ENCODE assay signal across 9 cellular contexts in the genomic region with DNA sequence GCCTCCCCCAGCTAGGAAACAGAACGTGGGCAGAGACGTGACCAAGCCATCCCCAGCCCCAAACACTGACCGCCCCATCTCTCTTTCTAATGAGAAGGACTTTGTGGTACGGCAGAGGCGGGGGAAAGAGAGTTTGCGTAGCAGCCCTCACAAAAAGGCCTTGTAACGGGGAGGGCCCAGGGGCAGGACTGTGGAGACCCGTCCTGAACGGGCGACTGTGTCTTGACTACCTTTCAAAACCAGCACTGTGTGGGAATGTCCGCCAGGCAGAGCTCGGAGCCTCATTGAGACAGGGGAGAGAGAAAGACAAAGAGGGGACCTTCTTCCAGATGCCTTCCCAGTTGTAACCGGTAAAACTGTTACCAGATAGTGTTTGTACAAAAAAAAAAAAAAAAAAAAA. TPM values are rescaled to one million over a fixed set of nuclear protein-coding genes. Genes with fewer than 3 reads are reported as not detected.
A peak's percentile ranks its signal among the peaks of the same experiment; 100 is the strongest.
DNase-seq lines count a peak whose midpoint lies in the region; ATAC-seq, FAIRE-seq and TF ChIP-seq lines count a peak whose summit lies in the region.
"Had no signal": no experiment of that assay in that cellular context is flagged by ENCODE, and none has a peak within 500 bp of the region (broad histone marks: within the 10 kb centered on the region; RNA-seq: fewer than 3 reads in every experiment).

No MANE protein-coding gene starts in this region.

- H2AFZ ChIP-seq in mammary epithelial cell (ENCODE audit: low read depth, low read length) = peak overlapping the region; percentile 65

- H3K36me3 ChIP-seq in HUES6 (ENCODE audit: control insufficient read depth, insufficient read depth, low read length) (0 out of 2 replicates have a peak, but pooled peaks cover 8% of the 10 kb centered on the region), mammary epithelial cell (ENCODE audit: insufficient read depth, low read length) (peaks cover 19% of the 10 kb centered on the region)
- H3K36me3 ChIP-seq: SJSA1 had no signal

- no peak for TF ChIP-seq RAD21 in A549 (conservative IDR thresholded peaks at IDR 0.05 in 1 of 2, IDR thresholded peaks at IDR 0.05 in 1 of 2)

- DNase-seq in A549 (ENCODE audit: low read depth in 1 of 2, low spot score in 1 of 2) (no peak), mammary epithelial cell (no peak)
- no peak for DNase-seq in naive thymus-derived CD8-positive, alpha-beta T cell
- no peak for DNase-seq in activated effector memory CD4-positive, alpha-beta T cell treated with Interleukin-2 at 50 U/mL for 16 hours

- no peak for TF ChIP-seq POLR2A in A549 (IDR thresholded peaks at IDR 0.05; ENCODE audit: low read length)

- peak overlapping the region; percentile 95 to 99 (median 99) for H3K27ac Mint-ChIP-seq in naive thymus-derived CD8-positive, alpha-beta T cell

- peak overlapping the region; percentile 84 for H3K9ac ChIP-seq in HUES6 (ENCODE audit: low read length)
- no peak overlapping the region for H3K9ac ChIP-seq in mammary epithelial cell (ENCODE audit: insufficient read depth, low read length)

- no peaks in the 10 kb centered on the region for H3K9me3 Mint-ChIP-seq in naive thymus-derived CD8-positive, alpha-beta T cell

- TF ChIP-seq CTCF in A549 (IDR thresholded peaks at IDR 0.05) (no peak), mammary epithelial cell (conservative IDR thresholded peaks at IDR 0.05 in 1 of 2, IDR thresholded peaks at IDR 0.05 in 1 of 2; ENCODE audit: extremely low read depth in 1 of 2, insufficient read depth in 1 of 2, low read depth in 1 of 2, low read length in 2 of 2) (no peak)

- POLR2A ChIA-PET in A549 (lab: Yijun Ruan, JAX) = interaction anchor here (1.2 kb wide), 2 partner anchors 41 to 1086 kb away, joined by 3 to 5 read pairs; no protein-coding TSS in a partner anchor
- POLR2A ChIA-PET in naive thymus-derived CD8-positive, alpha-beta T cell (lab: Charles Lee) = interaction anchor here (0.6 to 17.6 kb wide), 15 partner anchors 9 to 1172 kb away, joined by 3 to 420 read pairs (median 5); a partner anchor contains a TSS

- peaks cover 21 to 66% (median 57%) of the 10 kb centered on the region in 4 donors for H3K4me1 Mint-ChIP-seq in naive thymus-derived CD8-positive, alpha-beta T cell

- H3K4me3 Mint-ChIP-seq in naive thymus-derived CD8-positive, alpha-beta T cell = peak overlapping the region; percentile 75 to 94 (median 88)

- CTCF ChIA-PET in A549 (lab: Yijun Ruan, JAX) (interaction anchor here (0.7 to 8.3 kb wide), 24 partner anchors 9 to 1086 kb away, joined by 3 to 190 read pairs (median 6); a partner anchor contains a TSS), mammary epithelial cell (lab: Charles Lee; ENCODE audit: low non-redundant PET) (interaction anchor here (0.6 to 1.0 kb wide), 3 partner anchors 40 to 42 kb away, joined by 3 to 7 read pairs (median 5); no protein-coding TSS in a partner anchor)

- intact Hi-C loops in mammary epithelial cell (cut with micrococcal nuclease) = loop anchor here (1.0 to 5.0 kb wide), 4 partner anchors 42 to 1108 kb away; no protein-coding TSS in a partner anchor

- H3K4me2 ChIP-seq in A549 (peak overlapping the region; percentile 63; the same call in 2 of the 3 replicates), mammary epithelial cell (ENCODE audit: insufficient read depth, low read depth, low read length) (no peak overlapping the region)

- no peak for TF ChIP-seq EP300 in A549 (IDR thresholded peaks at IDR 0.05)

- no peaks in the 10 kb centered on the region for H4K20me1 ChIP-seq in mammary epithelial cell (ENCODE audit: insufficient read depth, low read length)

- no peak for ATAC-seq in A549
- ATAC-seq in naive thymus-derived CD8-positive, alpha-beta T cell = peak in 1 of 2 donors; percentile 1
- ATAC-seq in GM21619 (IDR thresholded peaks at IDR 0.05; ENCODE audit: unreplicated experiment) = no peak
- ATAC-seq in HG03520 (IDR thresholded peaks at IDR 0.05; ENCODE audit: unreplicated experiment) = no peak
- ATAC-seq in HG03159 (IDR thresholded peaks at IDR 0.05; ENCODE audit: unreplicated experiment) = no peak

- H3K4me3 ChIP-seq in A549 = no peak overlapping the region
- H3K4me3 ChIP-seq in HUES6 (ENCODE audit: low read depth, low read length) = peak overlapping the region; percentile 38; the same call in 1 of the 2 replicates
- no peak overlapping the region for H3K4me3 ChIP-seq in mammary epithelial cell (replicated peaks in 1 of 3; ENCODE audit: insufficient read depth in 1 of 3, low read depth in 2 of 3, low read length in 3 of 3)
- H3K4me3 ChIP-seq: SJSA1 had no signal

- in situ Hi-C loops in mammary epithelial cell (cut with MboI; ENCODE audit: low sequenced_read_pairs in 2 of 2) = no loop called here

- no peak for FAIRE-seq in A549 (lab: Jason Lieb, UNC)

- peaks cover 5% of the 10 kb centered on the region for H3K79me2 ChIP-seq in mammary epithelial cell (ENCODE audit: insufficient read depth, low read length)

- WGBS in A549 (ENCODE audit: missing lambda C conversion rate) = 92% methylated on average over 13 of the region's 13 CpGs
- 99% methylated on average over 12 of the region's 13 CpGs for WGBS in mammary epithelial cell (ENCODE audit: low coverage, missing lambda C conversion rate)

- H3K27me3 Mint-ChIP-seq in naive thymus-derived CD8-positive, alpha-beta T cell = no peaks in the 10 kb centered on the region

- H3K9me3 ChIP-seq in A549 (no peaks in the 10 kb centered on the region), HUES6 (ENCODE audit: control insufficient read depth, insufficient read depth, low read depth, low read length) (no peaks in the 10 kb centered on the region), mammary epithelial cell (replicated peaks; ENCODE audit: insufficient read depth, low read length) (no peaks in the 10 kb centered on the region)
- H3K9me3 ChIP-seq: SJSA1 had no signal

- dilution Hi-C loops in mammary epithelial cell (cut with HindIII; ENCODE audit: low sequenced_read_pairs) = no loop called here

- H3K4me1 ChIP-seq in A549 (peaks cover 13% of the 10 kb centered on the region), HUES6 (ENCODE audit: control insufficient read depth, insufficient read depth, low read length) (peaks cover 16% of the 10 kb centered on the region), mammary epithelial cell (ENCODE audit: insufficient read depth, low read length) (peaks cover 29% of the 10 kb centered on the region)

- H3K27ac ChIP-seq in A549 = peak overlapping the region; percentile 71 to 85
- H3K27ac ChIP-seq in HUES6 (ENCODE audit: low read depth, low read length) = peak overlapping the region; percentile 74; the same call in 1 of the 2 replicates
- peak overlapping the region; percentile 65 for H3K27ac ChIP-seq in mammary epithelial cell (ENCODE audit: insufficient read depth, low read depth, low read length)
- H3K27ac ChIP-seq: SJSA1 had no signal

- peaks cover 0 to 24% (median 11%) of the 10 kb centered on the region in 3 donors for H3K36me3 Mint-ChIP-seq in naive thymus-derived CD8-positive, alpha-beta T cell

- H3K27me3 ChIP-seq in HUES6 (ENCODE audit: control insufficient read depth, insufficient read depth, low read length) = no peaks in the 10 kb centered on the region
- no peaks in the 10 kb centered on the region for H3K27me3 ChIP-seq in mammary epithelial cell (ENCODE audit: insufficient read depth, low read length)
- H3K27me3 ChIP-seq: SJSA1 had no signal

- no TSS peak for BruUV-seq in mammary epithelial cell (replicated peaks; lab: Mats Ljungman, UMichigan)

TF ChIP-seq in A549, 52 proteins besides CTCF, POLR2A, EP300 and RAD21:
- no peak for TF ChIP-seq HOXA7 (CRISPR knock-in tag; IDR thresholded peaks at IDR 0.05)

RNA-seq across cellular contexts. Expression of a gene that starts 29.7 kb away (rescaled TPM):
- polyA plus RNA-seq in A549 (2011; rRNA removed) (not detected in 2 replicates), A549 (2017; fragmentation: RNase III; extraction: RNeasy Plus Mini Kit Qiagen cat#74134 plus additional on column Dnase treatment) (0.01 TPM in 1 of 3 replicates, not detected in the others), mammary epithelial cell (0.02 TPM)
- polyA plus RNA-seq in A549 (2012; cell fraction: cytosol; rRNA removed) = not detected in 2 replicates
- not detected in 2 replicates for polyA plus RNA-seq in A549 (2012; cell fraction: nucleus; rRNA removed)
- polyA minus RNA-seq in A549 (2011; rRNA and poly(A)+ RNA removed) = not detected in 2 replicates
- under 1 TPM in 1 of 2 donors, not detected in 1; 0.17 TPM for total RNA-seq in mammary epithelial cell
- not detected for polyA minus RNA-seq in mammary epithelial cell
- total RNA-seq in naive thymus-derived CD8-positive, alpha-beta T cell = 1 to 10 TPM; 1.4 to 2.1 TPM
- under 1 TPM in 2 of 3 donors, not detected in 1; 0.03 to 0.08 TPM for polyA plus RNA-seq in naive thymus-derived CD8-positive, alpha-beta T cell
- total RNA-seq: SJSA1 had no signal
